9 cellular contexts compared by ENCODE assay signal in genomic region chr11:68550485-68550817, GRCh38.
DNase-seq lines count a peak whose midpoint lies in the region; ATAC-seq and TF ChIP-seq lines count a peak whose summit lies in the region.
"Had no signal": no experiment of that assay in that cellular context is flagged by ENCODE, and none has a peak within 500 bp of the region (broad histone marks: within the 10 kb centered on the region; RNA-seq: fewer than 3 reads in every experiment).

No MANE protein-coding gene starts in this region.

- peak in 1 of 2 experiments; percentile 65 for DNase-seq in HL-60 (ENCODE audit: low read depth in 1 of 2, low spot score in 1 of 2)
- no peak for DNase-seq in activated B cell treated with CpG ODN at 0.5 μM for 24 hours
- no peak for DNase-seq in esophagus muscularis mucosa (ENCODE audit: extremely low spot score)
- DNase-seq in stimulated activated CD4-positive, alpha-beta T cell treated with anti-CD3 and anti-CD28 coated beads, Interleukin-4, amount 100 ng/mL, for 1 hour = peak; percentile 31
- no peak for DNase-seq in DMS153 treated with DMSO at 0.1 percent for 48 hours (lab: John Stamatoyannopoulos, UW; ENCODE audit: unreplicated experiment)
- DNase-seq in amniotic stem cell (lab: John Stamatoyannopoulos, UW) = no peak
- DNase-seq in islet precursor cell = no peak
- no peak for DNase-seq in tibial artery
- DNase-seq: foreskin melanocyte had no signal

- no peak for TF ChIP-seq EP300 in esophagus muscularis mucosa (IDR thresholded peaks at IDR 0.05)

- WGBS in esophagus muscularis mucosa = 35% methylated on average over 4 of the region's 4 CpGs

- peak overlapping the region; percentile 43 for H3K27ac Mint-ChIP-seq in activated B cell treated with CpG ODN at 0.5 μM for 24 hours

- H3K27me3 Mint-ChIP-seq in activated B cell treated with CpG ODN at 0.5 μM for 24 hours = no peaks in the 10 kb centered on the region

- peaks cover 97% of the 10 kb centered on the region for H3K36me3 Mint-ChIP-seq in activated B cell treated with CpG ODN at 0.5 μM for 24 hours (ENCODE audit: low read depth)

- no peaks in the 10 kb centered on the region for H3K9me3 ChIP-seq in esophagus muscularis mucosa
- H3K9me3 ChIP-seq in tibial artery = no peaks in the 10 kb centered on the region

- POLR2A ChIA-PET in activated B cell treated with CpG ODN at 0.5 μM for 24 hours (lab: Charles Lee) = no interaction called here

- H3K4me3 Mint-ChIP-seq in activated B cell treated with CpG ODN at 0.5 μM for 24 hours = no peak overlapping the region

- peaks cover 25% of the 10 kb centered on the region for H3K4me1 Mint-ChIP-seq in activated B cell treated with CpG ODN at 0.5 μM for 24 hours

- peaks cover 4 to 74% (median 61%) of the 10 kb centered on the region in 4 donors for H3K36me3 ChIP-seq in esophagus muscularis mucosa
- peaks cover 32 to 61% (median 54%) of the 10 kb centered on the region in 3 donors for H3K36me3 ChIP-seq in tibial artery

- peaks cover 37 to 53% (median 47%) of the 10 kb centered on the region in 4 donors for H3K4me1 ChIP-seq in esophagus muscularis mucosa
- peaks cover 0 to 33% (median 16%) of the 10 kb centered on the region in 4 donors for H3K4me1 ChIP-seq in tibial artery

- H3K4me3 ChIP-seq in HL-60 (replicated peaks; ENCODE audit: insufficient read depth, low read length) = no peak overlapping the region
- no peak overlapping the region for H3K4me3 ChIP-seq in esophagus muscularis mucosa
- no peak overlapping the region for H3K4me3 ChIP-seq in tibial artery

- H3K27ac ChIP-seq in HL-60 (replicated peaks) = peak overlapping the region; percentile 47
- peak overlapping the region; percentile 11 to 42 (median 27) for H3K27ac ChIP-seq in esophagus muscularis mucosa (replicated peaks in 1 of 4)
- H3K27ac ChIP-seq in tibial artery = no peak overlapping the region

- H3K27me3 ChIP-seq in HL-60 (ENCODE audit: insufficient read depth, poor library complexity, severe bottlenecking) (no peaks in the 10 kb centered on the region), esophagus muscularis mucosa (no peaks in the 10 kb centered on the region), tibial artery (no peaks in the 10 kb centered on the region)

- no peak for TF ChIP-seq POLR2A in esophagus muscularis mucosa (IDR thresholded peaks at IDR 0.05; ENCODE audit: low read depth)

- no peaks in the 10 kb centered on the region for H3K9me3 Mint-ChIP-seq in activated B cell treated with CpG ODN at 0.5 μM for 24 hours

- CTCF ChIA-PET in activated B cell treated with CpG ODN at 0.5 μM for 24 hours (lab: Charles Lee) = no interaction called here

- no peak for ATAC-seq in activated B cell treated with CpG ODN at 0.5 μM for 24 hours (ENCODE audit: low read depth)

- intact Hi-C loops in activated B cell treated with CpG ODN at 0.5 μM for 24 hours (cut with micrococcal nuclease) = no loop called here
- intact Hi-C loops in esophagus muscularis mucosa (cut with DNase I) = no loop called here
- intact Hi-C loops in tibial artery (cut with DNase I; ENCODE audit: low total_unique reads) = no loop called here

- no peak for TF ChIP-seq CTCF in HL-60 (IDR thresholded peaks at IDR 0.05; ENCODE audit: insufficient read depth, low read length)
- no peak for TF ChIP-seq CTCF in activated B cell treated with CpG ODN at 0.5 μM for 24 hours (IDR thresholded peaks at IDR 0.05)
- no peak for TF ChIP-seq CTCF in esophagus muscularis mucosa (IDR thresholded peaks at IDR 0.05)
- TF ChIP-seq CTCF in tibial artery (IDR thresholded peaks at IDR 0.05) = no peak

Comparison
In these comparisons a context has a peak if more than half of its experiments do, and no peak if none do; other contexts are left out.
1. H3K27ac ChIP-seq: peak in HL-60 (single experiment) and esophagus muscularis mucosa (4 of 4); none in tibial artery (0 of 2).